ENCODE assay signal across 27 cellular contexts in genomic region chr22:20873215-20873614, GRCh38.
"Had no signal": no experiment of that assay in that cellular context is flagged by ENCODE, and none has a peak within 500 bp of the region (broad histone marks: within the 10 kb centered on the region; RNA-seq: fewer than 3 reads in every experiment).

No MANE protein-coding gene starts in this region.

- ATAC-seq: naive thymus-derived CD8-positive, alpha-beta T cell; pancreas; right cardiac atrium; sciatic nerve; stimulated activated effector memory CD8-positive, alpha-beta T cell treated with anti-CD3 and anti-CD28 coated beads, Interleukin-12 subunit alpha, Interleukin-12 subunit beta, amount 100 ng/mL, for 72 hours; upper lobe of right lung had no signal

- FAIRE-seq: islet of Langerhans, kidney, pancreas had no signal

- H3K4me1 ChIP-seq: pancreas, prostate gland, suprapubic skin, tibial artery, uterus had no signal

- H3K9me3 Mint-ChIP-seq: immature natural killer cell; memory B cell; naive thymus-derived CD8-positive, alpha-beta T cell; nephron; neural crest cell; stimulated activated effector memory CD8-positive, alpha-beta T cell treated with anti-CD3 and anti-CD28 coated beads, Interleukin-12 subunit alpha, Interleukin-12 subunit beta, amount 100 ng/mL, for 72 hours; stimulated activated naive CD8-positive, alpha-beta T cell treated with anti-CD3 and anti-CD28 coated beads, Interleukin-15, Interleukin-2, amounts not matched to agents 100 ng/mL and 50 ng/mL, for 24 hours had no signal

- H3K4me3 Mint-ChIP-seq: immature natural killer cell; memory B cell; naive thymus-derived CD8-positive, alpha-beta T cell; nephron; neural crest cell; stimulated activated effector memory CD8-positive, alpha-beta T cell treated with anti-CD3 and anti-CD28 coated beads, Interleukin-12 subunit alpha, Interleukin-12 subunit beta, amount 100 ng/mL, for 72 hours; stimulated activated naive CD8-positive, alpha-beta T cell treated with anti-CD3 and anti-CD28 coated beads, Interleukin-15, Interleukin-2, amounts not matched to agents 100 ng/mL and 50 ng/mL, for 24 hours had no signal

- H3K27me3 Mint-ChIP-seq: memory B cell; naive thymus-derived CD8-positive, alpha-beta T cell; stimulated activated naive CD8-positive, alpha-beta T cell treated with anti-CD3 and anti-CD28 coated beads, Interleukin-15, Interleukin-2, amounts not matched to agents 100 ng/mL and 50 ng/mL, for 24 hours had no signal

- H3K27ac Mint-ChIP-seq: immature natural killer cell; memory B cell; nephron; stimulated activated effector memory CD8-positive, alpha-beta T cell treated with anti-CD3 and anti-CD28 coated beads, Interleukin-12 subunit alpha, Interleukin-12 subunit beta, amount 100 ng/mL, for 72 hours; stimulated activated naive CD8-positive, alpha-beta T cell treated with anti-CD3 and anti-CD28 coated beads, Interleukin-15, Interleukin-2, amounts not matched to agents 100 ng/mL and 50 ng/mL, for 24 hours had no signal

- H3K27me3 ChIP-seq: pancreas, spleen, suprapubic skin, tibial artery, upper lobe of right lung, uterus had no signal

- H3K4me1 Mint-ChIP-seq: memory B cell had no signal

- H3K27ac ChIP-seq: left ventricle myocardium inferior, pancreas, prostate gland, skin epidermis, spleen, suprapubic skin, thoracic aorta, tibial artery, upper lobe of right lung, uterus had no signal

- DNase-seq: hippocampal formation; immature natural killer cell; left ventricle myocardium inferior; midbrain; naive thymus-derived CD8-positive, alpha-beta T cell; nucleus accumbens; retina; right cardiac atrium; spleen; stimulated activated CD4-positive, alpha-beta T cell treated with anti-CD3 and anti-CD28 coated beads, Interleukin-4, amount 100 ng/mL, for 24 hours; stimulated activated naive CD4-positive, alpha-beta T cell; tibial artery; upper lobe of right lung; uterus had no signal
